Comparison of ENCODE assay signal across 9 cellular contexts in genomic region chr14:73463411-73463810, GRCh38. TPM values are rescaled to one million over a fixed set of nuclear protein-coding genes. Genes with fewer than 3 reads are reported as not detected.
A peak's percentile ranks its signal among the peaks of the same experiment; 100 is the strongest.
DNase-seq lines count a peak whose midpoint lies in the region; ATAC-seq and TF ChIP-seq lines count a peak whose summit lies in the region.
"Had no signal": no experiment of that assay in that cellular context is flagged by ENCODE, and none has a peak within 500 bp of the region (broad histone marks: within the 10 kb centered on the region; RNA-seq: fewer than 3 reads in every experiment).

No MANE protein-coding gene starts in this region.

- H3K79me1 ChIP-seq in IMR-90 (ENCODE audit: low read depth in 1 of 2, low read length in 2 of 2) = peaks cover 3 to 45% of the 10 kb centered on the region in 2 experiments; a peak in 2 of 4 replicates

- H3K9me3 ChIP-seq in A673 (ENCODE audit: low read depth, low read length, poor library complexity, severe bottlenecking) = no peaks in the 10 kb centered on the region
- H3K9me3 ChIP-seq in IMR-90 (ENCODE audit: control insufficient read depth, insufficient read depth, low read length) = no peaks in the 10 kb centered on the region
- H3K9me3 ChIP-seq: uterus had no signal

- H4K5ac ChIP-seq in IMR-90 (ENCODE audit: low read depth, low read length) = peak overlapping the region; percentile 99

- TF ChIP-seq CTCF in A673 (conservative IDR thresholded peaks at IDR 0.05; ENCODE audit: low read depth, low read length) (no peak), IMR-90 (conservative IDR thresholded peaks at IDR 0.05; ENCODE audit: low read depth, low read length) (no peak)

- no TSS peak for BruUV-seq in A673 (replicated peaks; lab: Mats Ljungman, UMichigan)
- no TSS peak for BruUV-seq in IMR-90 (replicated peaks; lab: Mats Ljungman, UMichigan)

- no peaks in the 10 kb centered on the region for H3K36me3 ChIP-seq in A673 (ENCODE audit: insufficient read depth, low read length, poor library complexity, severe bottlenecking)
- no peaks in the 10 kb centered on the region for H3K36me3 ChIP-seq in IMR-90 (ENCODE audit: control insufficient read depth, insufficient read depth, low read length)
- H3K36me3 ChIP-seq: uterus had no signal

- no peak overlapping the region for H3K4me3 Mint-ChIP-seq in activated naive CD8-positive, alpha-beta T cell treated with anti-CD3 and anti-CD28 coated beads for 36 hours

- H2BK20ac ChIP-seq in IMR-90 (ENCODE audit: low read depth, low read length) = peak overlapping the region; percentile 56

- H3K27ac ChIP-seq in A673 (ENCODE audit: low read depth, low read length, poor library complexity, severe bottlenecking) (peak overlapping the region; percentile 41), IMR-90 (ENCODE audit: insufficient read depth, low read length) (peak overlapping the region; percentile 69)
- H3K27ac ChIP-seq: uterus had no signal

- H3K4me3 ChIP-seq in A673 (ENCODE audit: low read depth, low read length, poor library complexity, severe bottlenecking) = no peak overlapping the region
- peak overlapping the region; percentile 8; the same call in 1 of the 2 replicates for H3K4me3 ChIP-seq in IMR-90 (ENCODE audit: insufficient read depth, low read depth, low read length)
- H3K4me3 ChIP-seq: uterus had no signal

- whole genome bisulfite sequencing in IMR-90 (ENCODE audit: extremely low coverage in 2 of 2, insufficient read length in 1 of 2), 2 experiments = 12% methylated on average over 3 of the region's 5 CpGs; no CpG with 5 or more reads in 1 of the 2 experiments

- H2BK120ac ChIP-seq in IMR-90 (ENCODE audit: low read depth, low read length) = peak overlapping the region; percentile 96

- CTCF ChIA-PET in A673 (lab: Charles Lee) (interaction anchor here (1.6 kb wide), 1 partner anchor 9 kb away, joined by 5 read pairs; no protein-coding TSS in a partner anchor), IMR-90 (lab: Yijun Ruan, JAX) (interaction anchor here (1.1 to 1.7 kb wide), 2 partner anchors 9 to 146 kb away, joined by 3 to 5 read pairs; no protein-coding TSS in a partner anchor)

- H3K9ac ChIP-seq in IMR-90 (ENCODE audit: low read depth, low read length) = no peak overlapping the region; the same call in 1 of the 2 replicates

- dilution Hi-C loops in IMR-90 (cut with HindIII; ENCODE audit: low sequenced_read_pairs, unreplicated experiment) = loop anchor here (25.0 kb wide), 1 partner anchor 176 kb away; no protein-coding TSS in a partner anchor

- DNase-seq in A673 (ENCODE audit: low spot score) = peak; percentile 68
- peak; percentile 98 for DNase-seq in IMR-90
- DNase-seq in activated naive CD8-positive, alpha-beta T cell treated with anti-CD3 and anti-CD28 coated beads for 36 hours = peak; percentile 11
- no peak for DNase-seq in left ventricle myocardium superior
- peak; percentile 71 for DNase-seq in stimulated activated CD8-positive, alpha-beta memory T cell treated with anti-CD3 and anti-CD28 coated beads, Interleukin-4, amount 100 ng/mL, for 48 hours
- DNase-seq in LoVo (ENCODE audit: low spot score) = no peak
- no peak for DNase-seq in NCI-H2029 (lab: John Stamatoyannopoulos, UW)

- H3K27ac Mint-ChIP-seq in activated naive CD8-positive, alpha-beta T cell treated with anti-CD3 and anti-CD28 coated beads for 36 hours = no peak overlapping the region

- no peaks in the 10 kb centered on the region for H3K9me3 Mint-ChIP-seq in activated naive CD8-positive, alpha-beta T cell treated with anti-CD3 and anti-CD28 coated beads for 36 hours

- H4K8ac ChIP-seq in IMR-90 (ENCODE audit: low read depth in 2 of 2, low read length in 2 of 2) = peak overlapping the region; percentile 53 to 91

- H2AFZ ChIP-seq in IMR-90 (replicated peaks; ENCODE audit: low read length, poor library complexity) = peak overlapping the region; percentile 70

- H2BK15ac ChIP-seq in IMR-90 (ENCODE audit: low read depth, low read length) = peak overlapping the region; percentile 86; the same call in 2 of the 3 replicates

- peaks cover 25% of the 10 kb centered on the region for H3K9me1 ChIP-seq in IMR-90 (ENCODE audit: insufficient read depth, low read length)

- peak; percentile 8; the same call in 1 of the 2 replicates for TF ChIP-seq RAD21 in IMR-90 (IDR thresholded peaks at IDR 0.05; ENCODE audit: low read length)

- H3K4me1 ChIP-seq in A673 (ENCODE audit: insufficient read depth, low read length, poor library complexity, severe bottlenecking) = peaks cover 37% of the 10 kb centered on the region
- H3K4me1 ChIP-seq in IMR-90 (ENCODE audit: control insufficient read depth, insufficient read depth, low read length) = peaks cover 29% of the 10 kb centered on the region

- peak overlapping the region; percentile 79 for H3K14ac ChIP-seq in IMR-90 (replicated peaks; ENCODE audit: low read depth, low read length)

- H3K18ac ChIP-seq in IMR-90 (ENCODE audit: low read depth, low read length) = peak overlapping the region; percentile 98

- H3K56ac ChIP-seq in IMR-90 (ENCODE audit: extremely low read depth, insufficient read depth, low read length) = peak overlapping the region; percentile 23

- in situ Hi-C loops in IMR-90 (cut with MboI; ENCODE audit: low sequenced_read_pairs) = no loop called here

- H3K4me1 Mint-ChIP-seq in activated naive CD8-positive, alpha-beta T cell treated with anti-CD3 and anti-CD28 coated beads for 36 hours = peaks cover 46% of the 10 kb centered on the region

- ATAC-seq in IMR-90 (ENCODE audit: low read depth) (peak; percentile 2; the same call in 1 of the 2 replicates), left ventricle myocardium superior (peak; percentile 1), GM21423 (IDR thresholded peaks at IDR 0.05; ENCODE audit: unreplicated experiment) (no peak)

- peak overlapping the region; percentile 92 for H2BK5ac ChIP-seq in IMR-90 (ENCODE audit: low read depth, low read length, poor library complexity, severe bottlenecking)

- H2AK5ac ChIP-seq in IMR-90 (ENCODE audit: low read depth, low read length) = peak overlapping the region; percentile 65

- peak overlapping the region; percentile 92 for H3K4ac ChIP-seq in IMR-90 (ENCODE audit: low read depth, low read length)

- H3K4me2 ChIP-seq in IMR-90 (ENCODE audit: low read depth, low read length) = peak overlapping the region; percentile 67

- no peaks in the 10 kb centered on the region for H3K36me3 Mint-ChIP-seq in activated naive CD8-positive, alpha-beta T cell treated with anti-CD3 and anti-CD28 coated beads for 36 hours

- POLR2A ChIA-PET in A673 (lab: Charles Lee; ENCODE audit: low non-redundant PET) = no interaction called here
- POLR2A ChIA-PET in IMR-90 (lab: Charles Lee; ENCODE audit: unreplicated experiment) = interaction anchor here (0.5 kb wide), 2 partner anchors 178 to 181 kb away, joined by 3 to 4 read pairs; no protein-coding TSS in a partner anchor

- H3K27me3 Mint-ChIP-seq in activated naive CD8-positive, alpha-beta T cell treated with anti-CD3 and anti-CD28 coated beads for 36 hours = no peaks in the 10 kb centered on the region

- peak overlapping the region; percentile 59 for H2AK9ac ChIP-seq in IMR-90 (replicated peaks; ENCODE audit: low read depth, low read length, poor library complexity)

- intact Hi-C loops in A673 (cut with micrococcal nuclease; ENCODE audit: unreplicated experiment) (no loop called here), IMR-90 (cut with micrococcal nuclease) (no loop called here), left ventricle myocardium superior (cut with micrococcal nuclease) (no loop called here)

- H4K20me1 ChIP-seq in IMR-90 (ENCODE audit: insufficient read depth, low read length) = no peaks in the 10 kb centered on the region

- peak overlapping the region; percentile 88 for H3K23ac ChIP-seq in IMR-90 (ENCODE audit: low read depth, low read length)

- peak; percentile 77; the same call in 1 of the 2 replicates for TF ChIP-seq POLR2A in IMR-90 (IDR thresholded peaks at IDR 0.05; ENCODE audit: low read depth, low read length)

- no peaks in the 10 kb centered on the region for H3K27me3 ChIP-seq in A673 (replicated peaks; ENCODE audit: insufficient read depth, low read depth, low read length, poor library complexity)
- H3K27me3 ChIP-seq in IMR-90 (ENCODE audit: control insufficient read depth, insufficient read depth, low read length) = no peaks in the 10 kb centered on the region
- H3K27me3 ChIP-seq: uterus had no signal

- peak overlapping the region; percentile 91 for H4K91ac ChIP-seq in IMR-90 (ENCODE audit: insufficient read depth, low read depth, low read length)

TF ChIP-seq in IMR-90, 13 proteins besides CTCF, POLR2A, EP300 and RAD21 (continues in another document):
- TF ChIP-seq USF2 (IDR thresholded peaks at IDR 0.05; ENCODE audit: low read depth, low read length) = no peak
- TF ChIP-seq NFE2L2 (IDR thresholded peaks at IDR 0.05; ENCODE audit: low read depth, low read length) = no peak
- peak; percentile 41; the same call in 1 of the 2 replicates for TF ChIP-seq MAZ (IDR thresholded peaks at IDR 0.05; ENCODE audit: borderline replicate concordance, low read depth, low read length)
- TF ChIP-seq RFX5 (IDR thresholded peaks at IDR 0.05; ENCODE audit: low read depth, low read length) = peak; percentile 46; the same call in 1 of the 2 replicates
- peak; percentile 100 for TF ChIP-seq CEBPB (IDR thresholded peaks at IDR 0.05; ENCODE audit: low read depth, low read length)
- TF ChIP-seq BHLHE40 (IDR thresholded peaks at IDR 0.05; ENCODE audit: low read depth, low read length) = no peak
- no peak for TF ChIP-seq CHD1 (IDR thresholded peaks at IDR 0.05; ENCODE audit: low read depth, low read length)
- TF ChIP-seq MAFK (IDR thresholded peaks at IDR 0.05; ENCODE audit: low read depth, low read length) = peak; percentile 3; the same call in 1 of the 2 replicates

RNA-seq across cellular contexts. Expression of gene NUMB, which starts 5.1 kb away (rescaled TPM):
- total RNA-seq in A673 (2021) (46.3 and 59.8 TPM in 2 replicates), IMR-90 (2012; rRNA removed) (41.7 and 45.9 TPM in 2 replicates), left ventricle myocardium superior (41.9 TPM)
- polyA plus RNA-seq in IMR-90 (2012; rRNA removed) = 114 and 135 TPM in 2 replicates
- 49.6 and 56.5 TPM in 2 replicates for polyA plus RNA-seq in IMR-90 (2012; cell fraction: cytosol; rRNA removed)
- 202 and 237 TPM in 2 replicates for polyA plus RNA-seq in IMR-90 (2012; cell fraction: nucleus; rRNA removed; ENCODE audit: low replicate concordance)
- 10 to 100 TPM; 27.3 to 32.4 TPM for total RNA-seq in activated naive CD8-positive, alpha-beta T cell treated with anti-CD3 and anti-CD28 coated beads for 36 hours

RNA-seq across cellular contexts. Expression of gene RIOX1, which starts 27.3 kb away (rescaled TPM):
- total RNA-seq in A673 (2021) (27.8 and 29.3 TPM in 2 replicates), IMR-90 (2012; rRNA removed) (11.7 and 12.9 TPM in 2 replicates), left ventricle myocardium superior (8.1 TPM)
- polyA plus RNA-seq in IMR-90 (2012; rRNA removed) = 9.5 and 10.1 TPM in 2 replicates
- 8.1 and 13.4 TPM in 2 replicates for polyA plus RNA-seq in IMR-90 (2012; cell fraction: cytosol; rRNA removed)
- polyA plus RNA-seq in IMR-90 (2012; cell fraction: nucleus; rRNA removed; ENCODE audit: low replicate concordance) = 2.8 and 6.0 TPM in 2 replicates
- 10 to 100 TPM; 20.9 to 22.2 TPM for total RNA-seq in activated naive CD8-positive, alpha-beta T cell treated with anti-CD3 and anti-CD28 coated beads for 36 hours

Comparison
In these comparisons a context has a peak if more than half of its experiments do, and no peak if none do; other contexts are left out.
1. DNase-seq: peak in A673 (single experiment), IMR-90 (single experiment), activated naive CD8-positive, alpha-beta T cell treated with anti-CD3 and anti-CD28 coated beads for 36 hours (single experiment) and stimulated activated CD8-positive, alpha-beta memory T cell treated with anti-CD3 and anti-CD28 coated beads, Interleukin-4, amount 100 ng/mL, for 48 hours (single experiment); none in left ventricle myocardium superior (single experiment), LoVo (single experiment) and NCI-H2029 (single experiment).